ENCODE assay signal across 14 cellular contexts in the genomic region with DNA sequence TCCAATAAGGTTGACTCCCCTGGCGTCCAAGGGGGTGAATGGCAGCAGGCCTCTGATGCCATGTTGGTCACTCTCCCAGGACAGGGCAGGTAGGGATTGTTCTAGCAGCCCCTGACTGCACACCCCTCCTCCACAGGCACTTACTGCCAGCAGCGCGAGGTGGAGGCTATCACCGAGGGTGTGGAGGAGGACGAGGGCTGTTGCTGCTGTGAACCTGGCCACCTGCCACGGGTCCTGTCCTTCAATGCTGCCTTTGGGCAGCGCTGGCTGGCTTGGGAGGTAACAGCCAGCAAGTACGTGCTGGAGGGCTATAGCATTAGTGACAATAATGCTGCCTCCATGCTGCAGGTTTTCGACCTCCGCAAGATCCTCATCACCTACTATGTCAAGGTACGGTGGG. TPM values are rescaled to one million over a fixed set of nuclear protein-coding genes. Genes with fewer than 3 reads are reported as not detected.
DNase-seq lines count a peak whose midpoint lies in the region; ATAC-seq lines count a peak whose summit lies in the region.
"Had no signal": no experiment of that assay in that cellular context is flagged by ENCODE, and none has a peak within 500 bp of the region (broad histone marks: within the 10 kb centered on the region; RNA-seq: fewer than 3 reads in every experiment).

No MANE protein-coding gene starts in this region.

- peak; percentile 60 for ATAC-seq in Right ventricle myocardium superior (ENCODE audit: poor library complexity)
- ATAC-seq in central memory CD8-positive, alpha-beta T cell (replicated peaks; ENCODE audit: extremely low read depth, poor library complexity, severe bottlenecking): no peak
- ATAC-seq in left ventricle myocardium superior: peak; percentile 73
- ATAC-seq: GM23338 had no signal

- no peaks in the 10 kb centered on the region for H3K27me3 Mint-ChIP-seq in central memory CD8-positive, alpha-beta T cell

- H3K9me3 Mint-ChIP-seq in central memory CD8-positive, alpha-beta T cell: no peaks in the 10 kb centered on the region
- H3K9me3 Mint-ChIP-seq: GM23338 had no signal

- DNase-seq in Right ventricle myocardium superior (peak; percentile 73), cardiac septum (ENCODE audit: low spot score) (no peak), left ventricle myocardium superior (peak; percentile 79), mucosa of gallbladder (ENCODE audit: low spot score) (no peak), SW480 (ENCODE audit: low spot score) (no peak), NCI-H774 (lab: John Stamatoyannopoulos, UW) (no peak)
- DNase-seq in central memory CD8-positive, alpha-beta T cell (ENCODE audit: low spot score in 2 of 2): no peak
- DNase-seq: 8988T, AML-193, DMS53, GF-D8, H7, IMR-90 had no signal

- intact Hi-C loops in Right ventricle myocardium superior (cut with DNase I) (loop anchor here (10.0 kb wide), 1 partner anchor 75 kb away; no protein-coding TSS in a partner anchor), cardiac septum (cut with DNase I) (no loop called here), left ventricle myocardium superior (cut with micrococcal nuclease) (no loop called here)

- H3K36me3 Mint-ChIP-seq in central memory CD8-positive, alpha-beta T cell (ENCODE audit: insufficient read depth): peaks cover 18% of the 10 kb centered on the region

- H3K4me3 Mint-ChIP-seq in central memory CD8-positive, alpha-beta T cell: no peak overlapping the region
- H3K4me3 Mint-ChIP-seq: GM23338 had no signal

- peak overlapping the region; percentile 49 for H3K27ac Mint-ChIP-seq in central memory CD8-positive, alpha-beta T cell (ENCODE audit: low read depth)
- H3K27ac Mint-ChIP-seq: GM23338 had no signal

- peaks cover 16% of the 10 kb centered on the region for H3K4me1 Mint-ChIP-seq in central memory CD8-positive, alpha-beta T cell
- H3K4me1 Mint-ChIP-seq: GM23338 had no signal

RNA-seq across cellular contexts. Expression of a gene that starts 7.7 kb away (rescaled TPM):
- 22.5 TPM for total RNA-seq in Right ventricle myocardium superior
- 29.7 TPM for total RNA-seq in cardiac septum
- total RNA-seq in left ventricle myocardium superior: 32.0 TPM
- 74.7 TPM for total RNA-seq in mucosa of gallbladder

RNA-seq across cellular contexts. Expression of a gene that starts 14.6 kb away (rescaled TPM):
- total RNA-seq in Right ventricle myocardium superior (9.3 TPM), cardiac septum (15.9 TPM), left ventricle myocardium superior (11.8 TPM), mucosa of gallbladder (52.5 TPM)

RNA-seq across cellular contexts. Expression of a gene that starts 16.2 kb away (rescaled TPM):
- total RNA-seq in Right ventricle myocardium superior (38.5 TPM), cardiac septum (42.5 TPM), left ventricle myocardium superior (39.0 TPM), mucosa of gallbladder (85.6 TPM)

RNA-seq across cellular contexts. Expression of a gene that starts 32.5 kb away (rescaled TPM):
- total RNA-seq in Right ventricle myocardium superior (31.0 TPM), cardiac septum (45.0 TPM), left ventricle myocardium superior (40.1 TPM), mucosa of gallbladder (84.2 TPM)

RNA-seq across cellular contexts. Expression of a gene that starts 34.6 kb away (rescaled TPM):
- total RNA-seq in Right ventricle myocardium superior: 0.81 TPM
- 1.5 TPM for total RNA-seq in cardiac septum
- 0.94 TPM for total RNA-seq in left ventricle myocardium superior
- 1.1 TPM for total RNA-seq in mucosa of gallbladder
- total RNA-seq: GM23338, H7, IMR-90 had no signal

Comparison
In these comparisons a context has a peak if more than half of its experiments do, and no peak if none do; other contexts are left out.
1. DNase-seq: peak in Right ventricle myocardium superior (single experiment) and left ventricle myocardium superior (single experiment); none in cardiac septum (single experiment), central memory CD8-positive, alpha-beta T cell (0 of 2), mucosa of gallbladder (single experiment), SW480 (single experiment) and NCI-H774 (single experiment).